30 cellular contexts compared by ENCODE assay signal in the genomic region with DNA sequence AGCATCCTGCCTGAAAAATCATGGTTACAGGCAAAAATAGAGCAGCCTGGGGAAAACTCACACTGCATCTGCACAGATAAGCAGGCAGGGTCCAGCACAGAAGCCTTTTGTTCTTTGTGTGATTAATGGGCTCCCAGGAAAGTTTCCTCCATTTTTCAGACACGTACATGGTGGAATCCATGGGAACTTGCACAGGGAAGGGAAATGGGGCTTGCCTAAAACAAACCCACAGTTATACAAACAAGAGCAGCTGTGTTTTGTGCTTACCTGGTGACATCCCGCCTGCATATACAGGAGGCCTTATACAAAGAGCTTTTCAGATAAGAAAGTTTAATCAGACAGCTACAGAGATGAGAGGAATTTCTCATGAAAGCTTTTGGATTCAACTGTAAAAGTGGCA.
DNase-seq lines count a peak whose midpoint lies in the region; ATAC-seq and TF ChIP-seq lines count a peak whose summit lies in the region.
"Had no signal": no experiment of that assay in that cellular context is flagged by ENCODE, and none has a peak within 500 bp of the region (broad histone marks: within the 10 kb centered on the region; RNA-seq: fewer than 3 reads in every experiment).

No MANE protein-coding gene starts in this region.

- no peaks in the 10 kb centered on the region for H3K36me3 Mint-ChIP-seq in progenitor cell of endocrine pancreas (ENCODE audit: insufficient read depth)
- H3K36me3 Mint-ChIP-seq: activated naive CD4-positive, alpha-beta T cell treated with anti-CD3 and anti-CD28 coated beads, Interleukin-2, amount 50 U/mL, for 24 hours; naive thymus-derived CD8-positive, alpha-beta T cell; stimulated activated effector memory CD8-positive, alpha-beta T cell treated with anti-CD3 and anti-CD28 coated beads, Interleukin-12 subunit alpha, Interleukin-12 subunit beta, amount 100 ng/mL, for 72 hours had no signal

- H4K20me1 ChIP-seq in Karpas-422 (ENCODE audit: insufficient read depth, low read depth, low read length), result no peaks in the 10 kb centered on the region

- H3K27ac ChIP-seq in body of pancreas, result peak overlapping the region in 3 of 4 donors; percentile 26 to 66 (median 45)
- H3K27ac ChIP-seq in Karpas-422 (ENCODE audit: low read length), result no peak overlapping the region
- H3K27ac ChIP-seq: esophagus squamous epithelium, foreskin keratinocyte, heart left ventricle, SJCRH30, transverse colon, WERI-Rb-1 had no signal

- peaks cover 0 to 10% (median 0%) of the 10 kb centered on the region in 3 donors for H3K9me3 ChIP-seq in body of pancreas
- no peaks in the 10 kb centered on the region for H3K9me3 ChIP-seq in Karpas-422 (ENCODE audit: low read length)
- H3K9me3 ChIP-seq: esophagus squamous epithelium, heart left ventricle, SJCRH30, transverse colon had no signal

- H3K79me2 ChIP-seq in Karpas-422 (ENCODE audit: low read length), result no peaks in the 10 kb centered on the region

- peak; percentile 67 for ATAC-seq in body of pancreas
- ATAC-seq: foreskin keratinocyte; heart left ventricle; naive thymus-derived CD8-positive, alpha-beta T cell; stimulated activated effector memory CD8-positive, alpha-beta T cell treated with anti-CD3 and anti-CD28 coated beads, Interleukin-12 subunit alpha, Interleukin-12 subunit beta, amount 100 ng/mL, for 72 hours had no signal

- H3K4me1 ChIP-seq in body of pancreas (no peaks in the 10 kb centered on the region), Karpas-422 (ENCODE audit: low read length) (no peaks in the 10 kb centered on the region)
- H3K4me1 ChIP-seq: esophagus squamous epithelium, foreskin keratinocyte, heart left ventricle, SJCRH30, transverse colon had no signal

- H3K4me3 ChIP-seq in body of pancreas (no peak overlapping the region), Karpas-422 (ENCODE audit: low read length) (no peak overlapping the region)
- H3K4me3 ChIP-seq: esophagus squamous epithelium, heart left ventricle, SJCRH30, transverse colon had no signal

- H2AFZ ChIP-seq in Karpas-422 (ENCODE audit: low read length), result no peak overlapping the region

- H3K9me3 Mint-ChIP-seq in progenitor cell of endocrine pancreas (ENCODE audit: low read depth), result peaks cover 9% of the 10 kb centered on the region
- H3K9me3 Mint-ChIP-seq: activated naive CD4-positive, alpha-beta T cell treated with anti-CD3 and anti-CD28 coated beads, Interleukin-2, amount 50 U/mL, for 24 hours; H9; stimulated activated effector memory CD8-positive, alpha-beta T cell treated with anti-CD3 and anti-CD28 coated beads, Interleukin-12 subunit alpha, Interleukin-12 subunit beta, amount 100 ng/mL, for 72 hours had no signal

- TF ChIP-seq CTCF in body of pancreas (IDR thresholded peaks at IDR 0.05) (peak in 1 of 7 experiments; percentile 7), progenitor cell of endocrine pancreas (IDR thresholded peaks at IDR 0.05; ENCODE audit: unreplicated experiment) (no peak)

- H3K36me3 ChIP-seq in body of pancreas (replicated peaks in 1 of 2; ENCODE audit: insufficient read depth in 1 of 2, low read depth in 2 of 2) (no peaks in the 10 kb centered on the region), Karpas-422 (ENCODE audit: insufficient read depth, low read length) (no peaks in the 10 kb centered on the region)
- H3K36me3 ChIP-seq: esophagus squamous epithelium, heart left ventricle, SJCRH30, transverse colon, WERI-Rb-1 had no signal

- 7 to 8% methylated on average over 2 of the region's 2 CpGs for WGBS in body of pancreas, 2 donors

- TF ChIP-seq POLR2A in body of pancreas (IDR thresholded peaks at IDR 0.05), result no peak

- DNase-seq in NCI-H1417 (lab: John Stamatoyannopoulos, UW) (peak in 2 of 3 experiments; percentile 27 to 55), NCI-H1417 treated with DMSO at 0.1 percent for 48 hours (lab: John Stamatoyannopoulos, UW) (no peak), NCI-H345 (lab: John Stamatoyannopoulos, UW) (peak; percentile 26), body of pancreas (peak in 1 of 4 donors; percentile 6), progenitor cell of endocrine pancreas (ENCODE audit: low spot score, unreplicated experiment) (no peak), Karpas-422 (no peak), T-helper 1 cell (no peak), hippocampal formation (lab: John Stamatoyannopoulos, UW) (no peak)
- DNase-seq: 8988T; activated CD4-positive, alpha-beta T cell treated with anti-CD3 and anti-CD28 coated beads for 4 hours; activated CD8-positive, alpha-beta memory T cell treated with anti-CD3 and anti-CD28 coated beads for 24 hours; activated T-cell treated with anti-CD3 and anti-CD28 coated beads for 4 hours; amniotic stem cell; esophagus squamous epithelium; foreskin keratinocyte; H9; heart left ventricle; Kasumi-1; kidney glomerular epithelial cell; MV-4-11; naive thymus-derived CD8-positive, alpha-beta T cell; NCI-H146; NCI-H2171; NCI-H524; occipital lobe; SJCRH30; transverse colon; WERI-Rb-1 had no signal

- H3K27me3 Mint-ChIP-seq in progenitor cell of endocrine pancreas, result no peaks in the 10 kb centered on the region
- H3K27me3 Mint-ChIP-seq: naive thymus-derived CD8-positive, alpha-beta T cell had no signal

- peak overlapping the region; percentile 95 for H3K27ac Mint-ChIP-seq in progenitor cell of endocrine pancreas
- H3K27ac Mint-ChIP-seq: activated naive CD4-positive, alpha-beta T cell treated with anti-CD3 and anti-CD28 coated beads, Interleukin-2, amount 50 U/mL, for 24 hours; H9; naive thymus-derived CD8-positive, alpha-beta T cell; stimulated activated effector memory CD8-positive, alpha-beta T cell treated with anti-CD3 and anti-CD28 coated beads, Interleukin-12 subunit alpha, Interleukin-12 subunit beta, amount 100 ng/mL, for 72 hours had no signal

- H3K4me1 Mint-ChIP-seq in progenitor cell of endocrine pancreas (ENCODE audit: low read depth), result peaks cover 28% of the 10 kb centered on the region
- H3K4me1 Mint-ChIP-seq: activated naive CD4-positive, alpha-beta T cell treated with anti-CD3 and anti-CD28 coated beads, Interleukin-2, amount 50 U/mL, for 24 hours; H9; naive thymus-derived CD8-positive, alpha-beta T cell; stimulated activated effector memory CD8-positive, alpha-beta T cell treated with anti-CD3 and anti-CD28 coated beads, Interleukin-12 subunit alpha, Interleukin-12 subunit beta, amount 100 ng/mL, for 72 hours had no signal

- H3K27me3 ChIP-seq in body of pancreas, result no peaks in the 10 kb centered on the region
- H3K27me3 ChIP-seq in Karpas-422 (ENCODE audit: low read length), result no peaks in the 10 kb centered on the region
- H3K27me3 ChIP-seq: esophagus squamous epithelium, foreskin keratinocyte, SJCRH30, transverse colon had no signal

- no peak overlapping the region for H3K4me3 Mint-ChIP-seq in progenitor cell of endocrine pancreas (ENCODE audit: low read depth)
- H3K4me3 Mint-ChIP-seq: activated naive CD4-positive, alpha-beta T cell treated with anti-CD3 and anti-CD28 coated beads, Interleukin-2, amount 50 U/mL, for 24 hours; H9; naive thymus-derived CD8-positive, alpha-beta T cell; stimulated activated effector memory CD8-positive, alpha-beta T cell treated with anti-CD3 and anti-CD28 coated beads, Interleukin-12 subunit alpha, Interleukin-12 subunit beta, amount 100 ng/mL, for 72 hours had no signal

- H3K9me2 ChIP-seq in Karpas-422 (replicated peaks; ENCODE audit: insufficient read depth, low read length), result no peaks in the 10 kb centered on the region

- intact Hi-C loops in body of pancreas (cut with DNase I), result no loop called here

- no peak overlapping the region for H3K4me2 ChIP-seq in Karpas-422 (ENCODE audit: low read depth, low read length, poor library complexity, severe bottlenecking)

- H3K9ac ChIP-seq in Karpas-422 (ENCODE audit: low read length), result no peak overlapping the region

Comparison
In these comparisons a context has a peak if more than half of its experiments do, and no peak if none do; other contexts are left out.
1. DNase-seq: peak in NCI-H1417 (2 of 3) and NCI-H345 (single experiment); none in NCI-H1417 treated with DMSO at 0.1 percent for 48 hours (single experiment), progenitor cell of endocrine pancreas (single experiment), Karpas-422 (single experiment), T-helper 1 cell (0 of 5) and hippocampal formation (0 of 2).